In genomic region chr9:13269589-13270452, GRCh38 we compare ENCODE assay signal across 1 cellular context.
TF ChIP-seq lines count a peak whose summit lies in the region.

No MANE protein-coding gene starts in this region.

TF ChIP-seq in HEK293, 187 proteins besides CTCF, POLR2A, EP300 and RAD21 (continued from another document):
- TF ChIP-seq PRDM6 (tag by site-specific recombination; IDR thresholded peaks at IDR 0.05) (peak; percentile 86), ZNF18 (tag by site-specific recombination; IDR thresholded peaks at IDR 0.05) (no peak), ZNF366 (tag by site-specific recombination; conservative IDR thresholded peaks at IDR 0.05) (peak; percentile 84), ZNF626 (tag by site-specific recombination; IDR thresholded peaks at IDR 0.05) (no peak), ZNF664 (tag by site-specific recombination; IDR thresholded peaks at IDR 0.05) (peak; percentile 38; the same call in 1 of the 2 replicates), ZNF513 (tag by site-specific recombination; IDR thresholded peaks at IDR 0.05) (no peak), ZSCAN23 (tag by site-specific recombination; IDR thresholded peaks at IDR 0.05) (no peak), ZNF292 (tag by site-specific recombination; IDR thresholded peaks at IDR 0.05; ENCODE audit: borderline replicate concordance, low read depth) (no peak), ZNF223 (tag by site-specific recombination; IDR thresholded peaks at IDR 0.05) (no peak), EGR2 (tag by site-specific recombination; IDR thresholded peaks at IDR 0.05; ENCODE audit: low read depth) (no peak), FEZF1 (tag by site-specific recombination; IDR thresholded peaks at IDR 0.05) (peak; percentile 80), ATF2 (tag by site-specific recombination; IDR thresholded peaks at IDR 0.05; ENCODE audit: low read depth) (no peak), ZNF629 (tag by site-specific recombination; IDR thresholded peaks at IDR 0.05) (peak; percentile 72), ZNF488 (tag by site-specific recombination; IDR thresholded peaks at IDR 0.05) (no peak), ZNF155 (tag by site-specific recombination; IDR thresholded peaks at IDR 0.05) (no peak), ZNF701 (tag by site-specific recombination; IDR thresholded peaks at IDR 0.05) (no peak), ZNF510 (tag by site-specific recombination; IDR thresholded peaks at IDR 0.05; ENCODE audit: insufficient replicate concordance) (no peak), ZNF843 (tag by site-specific recombination; IDR thresholded peaks at IDR 0.05) (peak; percentile 91), ZXDB (tag by site-specific recombination; IDR thresholded peaks at IDR 0.05) (peak; percentile 92), MYNN (tag by site-specific recombination; IDR thresholded peaks at IDR 0.05; ENCODE audit: borderline replicate concordance) (peak; percentile 33; the same call in 1 of the 2 replicates), ZNF248 (tag by site-specific recombination; IDR thresholded peaks at IDR 0.05) (no peak), ZNF549 (tag by site-specific recombination; IDR thresholded peaks at IDR 0.05) (no peak), ZNF639 (tag by site-specific recombination; IDR thresholded peaks at IDR 0.05) (0 out of 2 replicates have a peak, but pooled peaks have one; percentile 18), ZNF518A (tag by site-specific recombination; conservative IDR thresholded peaks at IDR 0.05; ENCODE audit: low read depth) (0 out of 2 replicates have a peak, but pooled peaks have one; percentile 29), ZNF792 (tag by site-specific recombination; IDR thresholded peaks at IDR 0.05) (no peak), SCRT2 (tag by site-specific recombination; IDR thresholded peaks at IDR 0.05) (no peak), ZNF76 (tag by site-specific recombination; IDR thresholded peaks at IDR 0.05; ENCODE audit: borderline replicate concordance, low read depth) (no peak), ZNF747 (tag by site-specific recombination; IDR thresholded peaks at IDR 0.05) (no peak), ZEB2 (tag by site-specific recombination; IDR thresholded peaks at IDR 0.05) (0 out of 2 replicates have a peak, but pooled peaks have one; percentile 37), ZNF112 (tag by site-specific recombination; IDR thresholded peaks at IDR 0.05) (no peak), KLF9 (tag by site-specific recombination; IDR thresholded peaks at IDR 0.05; ENCODE audit: low read depth) (no peak), GLI4 (tag by site-specific recombination; IDR thresholded peaks at IDR 0.05) (no peak)
